In genomic region chr1:93827633-93828436, GRCh38 we compare ENCODE assay signal across 1 cellular context.
A peak's percentile ranks its signal among the peaks of the same experiment; 100 is the strongest.
TF ChIP-seq lines count a peak whose summit lies in the region.

No MANE protein-coding gene starts in this region.

TF ChIP-seq in HepG2, 621 proteins besides CTCF, POLR2A, EP300 and RAD21 (continued from another document and continues in another):
- TF ChIP-seq ZBTB4 (CRISPR knock-in tag; IDR thresholded peaks at IDR 0.05; ENCODE audit: borderline replicate concordance) (no peak), MEF2D (CRISPR knock-in tag; IDR thresholded peaks at IDR 0.05) (peak; percentile 64), NFAT5 (CRISPR knock-in tag; IDR thresholded peaks at IDR 0.05) (no peak), SYNCRIP (IDR thresholded peaks at IDR 0.05; ENCODE audit: insufficient read depth, low read depth, low read length) (no peak), MTA1 (CRISPR knock-in tag; IDR thresholded peaks at IDR 0.05; ENCODE audit: borderline replicate concordance) (0 out of 2 replicates have a peak, but pooled peaks have one; percentile 36), NKX3-1 (CRISPR knock-in tag; IDR thresholded peaks at IDR 0.05) (no peak), MBNL3 (CRISPR knock-in tag; conservative IDR thresholded peaks at IDR 0.05) (no peak), HOXA3 (CRISPR knock-in tag; IDR thresholded peaks at IDR 0.05) (peak; percentile 84), NFRKB (IDR thresholded peaks at IDR 0.05) (no peak), FOXM1 (CRISPR knock-in tag; IDR thresholded peaks at IDR 0.05) (no peak), ZNF34 (CRISPR knock-in tag; IDR thresholded peaks at IDR 0.05; ENCODE audit: borderline replicate concordance) (no peak), TOE1 (CRISPR knock-in tag; IDR thresholded peaks at IDR 0.05) (no peak), ZNF7 (CRISPR knock-in tag; IDR thresholded peaks at IDR 0.05) (no peak), BRD4 (CRISPR knock-in tag; IDR thresholded peaks at IDR 0.05) (no peak), ZNF253 (CRISPR knock-in tag; IDR thresholded peaks at IDR 0.05; ENCODE audit: borderline replicate concordance) (no peak), STAT5B (CRISPR knock-in tag; IDR thresholded peaks at IDR 0.05) (no peak), ZNF570 (CRISPR knock-in tag; IDR thresholded peaks at IDR 0.05; ENCODE audit: borderline replicate concordance) (no peak), FIP1L1 (IDR thresholded peaks at IDR 0.05; ENCODE audit: borderline replicate concordance, insufficient read depth, low read depth, low read length) (no peak), ZNF205 (CRISPR knock-in tag; IDR thresholded peaks at IDR 0.05) (peak; percentile 74; the same call in 1 of the 2 replicates), ZNF282 (IDR thresholded peaks at IDR 0.05; ENCODE audit: partially characterized antibody) (no peak), PAF1 (CRISPR knock-in tag; IDR thresholded peaks at IDR 0.05) (no peak), ZNF800 (CRISPR knock-in tag; IDR thresholded peaks at IDR 0.05) (no peak), KDM1A (CRISPR knock-in tag; IDR thresholded peaks at IDR 0.05) (peak; percentile 96), ZSCAN29 (CRISPR knock-in tag; conservative IDR thresholded peaks at IDR 0.05) (no peak), HNRNPUL1 (IDR thresholded peaks at IDR 0.05; ENCODE audit: low read depth, low read length) (no peak), POLR2AphosphoS5 (IDR thresholded peaks at IDR 0.05; ENCODE audit: low read depth, low read length) (no peak), ASH2L (IDR thresholded peaks at IDR 0.05; ENCODE audit: insufficient read length, low read depth, low read length) (no peak), THAP8 (CRISPR knock-in tag; IDR thresholded peaks at IDR 0.05; ENCODE audit: borderline replicate concordance) (no peak), ETV5 (CRISPR knock-in tag; IDR thresholded peaks at IDR 0.05; ENCODE audit: borderline replicate concordance) (peak; percentile 45; the same call in 1 of the 2 replicates), NR2F6 (IDR thresholded peaks at IDR 0.05) (peak; percentile 59; the same call in 1 of the 2 replicates), NR2F6 (CRISPR knock-in tag; IDR thresholded peaks at IDR 0.05) (peak; percentile 78), RCOR2 (CRISPR knock-in tag; IDR thresholded peaks at IDR 0.05) (peak; percentile 97), TCF7L2 (IDR thresholded peaks at IDR 0.05; ENCODE audit: low read depth, low read length) (no peak), ETV6 (CRISPR knock-in tag; conservative IDR thresholded peaks at IDR 0.05) (0 out of 2 replicates have a peak, but pooled peaks have one; percentile 35), HNF1B (CRISPR knock-in tag; IDR thresholded peaks at IDR 0.05) (peak; percentile 73), MAZ (IDR thresholded peaks at IDR 0.05; ENCODE audit: borderline replicate concordance, low read depth, low read length) (0 out of 2 replicates have a peak, but pooled peaks have one; percentile 37), MAZ (CRISPR knock-in tag; IDR thresholded peaks at IDR 0.05; ENCODE audit: low read depth) (0 out of 2 replicates have a peak, but pooled peaks have one; percentile 55), TBX3 (IDR thresholded peaks at IDR 0.05; ENCODE audit: borderline replicate concordance) (no peak), GZF1 (CRISPR knock-in tag; IDR thresholded peaks at IDR 0.05) (no peak), ZNF569 (CRISPR knock-in tag; IDR thresholded peaks at IDR 0.05; ENCODE audit: borderline replicate concordance) (no peak), ZNF460 (CRISPR knock-in tag; IDR thresholded peaks at IDR 0.05; ENCODE audit: borderline replicate concordance) (no peak; the same call in 1 of the 2 replicates), FOXA3 (CRISPR knock-in tag; IDR thresholded peaks at IDR 0.05) (peak; percentile 88)
- TF ChIP-seq, protein P1, sequence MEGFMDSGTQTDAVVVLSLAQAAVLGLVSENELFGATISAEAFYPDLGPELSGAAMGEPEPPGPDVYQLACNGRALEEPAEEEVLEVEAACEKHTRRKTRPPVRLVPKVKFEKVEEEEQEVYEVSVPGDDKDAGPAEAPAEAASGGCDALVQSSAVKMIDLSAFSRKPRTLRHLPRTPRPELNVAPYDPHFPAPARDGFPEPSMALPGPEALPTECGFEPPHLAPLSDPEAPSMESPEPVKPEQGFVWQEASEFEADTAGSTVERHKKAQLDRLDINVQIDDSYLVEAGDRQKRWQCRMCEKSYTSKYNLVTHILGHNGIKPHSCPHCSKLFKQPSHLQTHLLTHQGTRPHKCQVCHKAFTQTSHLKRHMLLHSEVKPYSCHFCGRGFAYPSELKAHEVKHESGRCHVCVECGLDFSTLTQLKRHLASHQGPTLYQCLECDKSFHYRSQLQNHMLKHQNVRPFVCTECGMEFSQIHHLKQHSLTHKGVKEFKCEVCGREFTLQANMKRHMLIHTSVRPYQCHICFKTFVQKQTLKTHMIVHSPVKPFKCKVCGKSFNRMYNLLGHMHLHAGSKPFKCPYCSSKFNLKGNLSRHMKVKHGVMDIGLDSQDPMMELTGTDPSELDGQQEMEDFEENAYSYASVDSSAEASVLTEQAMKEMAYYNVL (CRISPR knock-in tag; IDR thresholded peaks at IDR 0.05; ENCODE audit: borderline replicate concordance): peak; percentile 71; the same call in 1 of the 2 replicates
- TF ChIP-seq, protein P2, sequence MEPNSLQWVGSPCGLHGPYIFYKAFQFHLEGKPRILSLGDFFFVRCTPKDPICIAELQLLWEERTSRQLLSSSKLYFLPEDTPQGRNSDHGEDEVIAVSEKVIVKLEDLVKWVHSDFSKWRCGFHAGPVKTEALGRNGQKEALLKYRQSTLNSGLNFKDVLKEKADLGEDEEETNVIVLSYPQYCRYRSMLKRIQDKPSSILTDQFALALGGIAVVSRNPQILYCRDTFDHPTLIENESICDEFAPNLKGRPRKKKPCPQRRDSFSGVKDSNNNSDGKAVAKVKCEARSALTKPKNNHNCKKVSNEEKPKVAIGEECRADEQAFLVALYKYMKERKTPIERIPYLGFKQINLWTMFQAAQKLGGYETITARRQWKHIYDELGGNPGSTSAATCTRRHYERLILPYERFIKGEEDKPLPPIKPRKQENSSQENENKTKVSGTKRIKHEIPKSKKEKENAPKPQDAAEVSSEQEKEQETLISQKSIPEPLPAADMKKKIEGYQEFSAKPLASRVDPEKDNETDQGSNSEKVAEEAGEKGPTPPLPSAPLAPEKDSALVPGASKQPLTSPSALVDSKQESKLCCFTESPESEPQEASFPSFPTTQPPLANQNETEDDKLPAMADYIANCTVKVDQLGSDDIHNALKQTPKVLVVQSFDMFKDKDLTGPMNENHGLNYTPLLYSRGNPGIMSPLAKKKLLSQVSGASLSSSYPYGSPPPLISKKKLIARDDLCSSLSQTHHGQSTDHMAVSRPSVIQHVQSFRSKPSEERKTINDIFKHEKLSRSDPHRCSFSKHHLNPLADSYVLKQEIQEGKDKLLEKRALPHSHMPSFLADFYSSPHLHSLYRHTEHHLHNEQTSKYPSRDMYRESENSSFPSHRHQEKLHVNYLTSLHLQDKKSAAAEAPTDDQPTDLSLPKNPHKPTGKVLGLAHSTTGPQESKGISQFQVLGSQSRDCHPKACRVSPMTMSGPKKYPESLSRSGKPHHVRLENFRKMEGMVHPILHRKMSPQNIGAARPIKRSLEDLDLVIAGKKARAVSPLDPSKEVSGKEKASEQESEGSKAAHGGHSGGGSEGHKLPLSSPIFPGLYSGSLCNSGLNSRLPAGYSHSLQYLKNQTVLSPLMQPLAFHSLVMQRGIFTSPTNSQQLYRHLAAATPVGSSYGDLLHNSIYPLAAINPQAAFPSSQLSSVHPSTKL (CRISPR knock-in tag; IDR thresholded peaks at IDR 0.05): peak; percentile 96
